ENCODE assay signal across 1 cellular context in the genomic region with DNA sequence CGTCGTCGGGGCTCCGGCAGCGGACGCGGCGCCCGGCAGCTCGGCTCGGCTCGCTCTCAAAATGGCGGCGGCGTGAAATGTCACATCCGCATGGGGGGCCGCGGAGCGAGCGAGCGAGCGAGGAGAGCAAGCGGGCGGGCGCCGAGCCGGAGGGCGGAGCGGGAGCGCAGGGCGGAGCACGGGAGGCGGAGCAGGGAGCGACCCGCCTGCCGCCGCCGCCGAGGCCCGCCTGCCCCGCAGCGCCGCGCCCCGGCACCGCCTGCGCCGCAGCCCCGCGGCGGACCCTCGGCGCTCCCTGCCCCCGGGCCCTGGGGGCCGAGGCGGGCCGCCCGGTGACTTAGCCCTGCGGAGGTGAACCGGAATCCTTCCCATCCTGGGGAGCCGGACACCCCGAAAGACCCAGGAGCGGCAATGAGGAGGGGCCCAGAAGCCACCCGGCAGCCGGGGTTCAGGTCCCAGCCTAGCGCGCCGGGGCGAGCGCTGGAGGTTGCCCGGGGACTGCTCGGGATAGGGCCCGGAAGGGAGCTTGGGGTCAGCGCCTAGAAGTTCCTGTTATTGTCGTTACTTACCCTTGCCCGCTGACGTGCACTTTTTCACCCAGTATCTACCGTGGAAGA.
TF ChIP-seq lines count a peak whose summit lies in the region.

A gene (minus strand): TSS at position 82 of the 617 bp plus-strand sequence. CDS start 621 bp downstream, outside the sequence.

TF ChIP-seq in GM12878, 131 proteins besides CTCF, POLR2A, EP300 and RAD21 (continued from another document):
- TF ChIP-seq, protein P1, sequence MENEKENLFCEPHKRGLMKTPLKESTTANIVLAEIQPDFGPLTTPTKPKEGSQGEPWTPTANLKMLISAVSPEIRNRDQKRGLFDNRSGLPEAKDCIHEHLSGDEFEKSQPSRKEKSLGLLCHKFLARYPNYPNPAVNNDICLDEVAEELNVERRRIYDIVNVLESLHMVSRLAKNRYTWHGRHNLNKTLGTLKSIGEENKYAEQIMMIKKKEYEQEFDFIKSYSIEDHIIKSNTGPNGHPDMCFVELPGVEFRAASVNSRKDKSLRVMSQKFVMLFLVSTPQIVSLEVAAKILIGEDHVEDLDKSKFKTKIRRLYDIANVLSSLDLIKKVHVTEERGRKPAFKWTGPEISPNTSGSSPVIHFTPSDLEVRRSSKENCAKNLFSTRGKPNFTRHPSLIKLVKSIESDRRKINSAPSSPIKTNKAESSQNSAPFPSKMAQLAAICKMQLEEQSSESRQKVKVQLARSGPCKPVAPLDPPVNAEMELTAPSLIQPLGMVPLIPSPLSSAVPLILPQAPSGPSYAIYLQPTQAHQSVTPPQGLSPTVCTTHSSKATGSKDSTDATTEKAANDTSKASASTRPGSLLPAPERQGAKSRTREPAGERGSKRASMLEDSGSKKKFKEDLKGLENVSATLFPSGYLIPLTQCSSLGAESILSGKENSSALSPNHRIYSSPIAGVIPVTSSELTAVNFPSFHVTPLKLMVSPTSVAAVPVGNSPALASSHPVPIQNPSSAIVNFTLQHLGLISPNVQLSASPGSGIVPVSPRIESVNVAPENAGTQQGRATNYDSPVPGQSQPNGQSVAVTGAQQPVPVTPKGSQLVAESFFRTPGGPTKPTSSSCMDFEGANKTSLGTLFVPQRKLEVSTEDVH (IDR thresholded peaks at IDR 0.05; ENCODE audit: low read depth, partially characterized antibody) = no peak
- no peak for TF ChIP-seq ZBED1 (IDR thresholded peaks at IDR 0.05; ENCODE audit: borderline replicate concordance)
